ENCODE assay signal across 1 cellular context in genomic region chr10:126058507-126058906, GRCh38.
A peak's percentile ranks its signal among the peaks of the same experiment; 100 is the strongest.
TF ChIP-seq lines count a peak whose summit lies in the region.

No MANE protein-coding gene starts in this region.

TF ChIP-seq in SK-N-SH treated with all-trans-retinoic acid at 6 μM for 48 hours, 23 proteins besides CTCF, POLR2A, EP300 and RAD21 (continued from another document):
- TF ChIP-seq POU6F1 (CRISPR knock-in tag; IDR thresholded peaks at IDR 0.05; ENCODE audit: borderline replicate concordance, low read depth): no peak
- TF ChIP-seq CSDC2 (CRISPR knock-in tag; IDR thresholded peaks at IDR 0.05): no peak
- peak; percentile 64 for TF ChIP-seq ZNF70 (CRISPR knock-in tag; IDR thresholded peaks at IDR 0.05)
- TF ChIP-seq ZFP30 (CRISPR knock-in tag; IDR thresholded peaks at IDR 0.05): no peak
- no peak for TF ChIP-seq RARB (CRISPR knock-in tag; IDR thresholded peaks at IDR 0.05)
- no peak for TF ChIP-seq TOX (CRISPR knock-in tag; IDR thresholded peaks at IDR 0.05; ENCODE audit: borderline replicate concordance)
- TF ChIP-seq CSRNP3 (CRISPR knock-in tag; IDR thresholded peaks at IDR 0.05): 0 out of 2 replicates have a peak, but pooled peaks have one; percentile 45
- no peak for TF ChIP-seq PATZ1 (CRISPR knock-in tag; IDR thresholded peaks at IDR 0.05; ENCODE audit: borderline replicate concordance)
